14 cellular contexts compared by ENCODE assay signal in the genomic region with DNA sequence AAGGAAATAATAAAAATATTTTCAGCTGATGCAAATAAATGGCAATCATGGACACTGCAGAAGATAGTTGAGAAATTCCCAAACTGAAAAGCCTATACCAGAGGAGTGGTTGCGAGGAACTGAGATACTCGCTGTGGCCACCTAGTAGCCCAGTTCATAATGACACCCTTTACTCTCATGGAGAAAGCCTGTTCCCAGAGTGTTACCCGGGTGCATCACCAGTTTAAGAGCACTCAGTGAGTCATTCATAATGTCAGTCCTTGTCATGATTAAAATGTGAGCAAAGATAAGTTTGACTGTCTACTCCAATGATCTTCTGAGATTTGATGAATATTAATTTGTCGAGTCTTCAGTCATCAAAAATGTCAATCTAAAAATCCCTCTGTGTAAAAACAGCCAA.
DNase-seq lines count a peak whose midpoint lies in the region; ATAC-seq, FAIRE-seq and TF ChIP-seq lines count a peak whose summit lies in the region.
"Had no signal": no experiment of that assay in that cellular context is flagged by ENCODE, and none has a peak within 500 bp of the region (broad histone marks: within the 10 kb centered on the region; RNA-seq: fewer than 3 reads in every experiment).

No MANE protein-coding gene starts in this region.

- H3K4me3 ChIP-seq in keratinocyte (ENCODE audit: control insufficient read depth in 2 of 3, extremely low read depth in 1 of 3, insufficient read depth in 2 of 3, low read depth in 1 of 3, low read length in 3 of 3) (no peak overlapping the region), colonic mucosa (no peak overlapping the region)

- no peak for TF ChIP-seq CTCF in Calu3 (IDR thresholded peaks at IDR 0.05; ENCODE audit: unreplicated experiment)
- TF ChIP-seq CTCF in keratinocyte (optimal IDR thresholded peaks at IDR 0.05 in 1 of 3, IDR thresholded peaks at IDR 0.05 in 1 of 3, conservative IDR thresholded peaks at IDR 0.05 in 1 of 3; ENCODE audit: extremely low read depth in 1 of 3, insufficient read depth in 2 of 3, low read length in 3 of 3): peak in 2 of 3 experiments; percentile 3 to 40
- no peak for TF ChIP-seq CTCF in colonic mucosa (IDR thresholded peaks at IDR 0.05)

- H3K27me3 ChIP-seq in keratinocyte (ENCODE audit: control insufficient read depth, extremely low read depth, insufficient read depth, low read length) (no peaks in the 10 kb centered on the region), colonic mucosa (no peaks in the 10 kb centered on the region)

- DNase-seq in Calu3: peak; percentile 12
- DNase-seq in HTR-8/SVneo (ENCODE audit: insufficient read length, low spot score): peak; percentile 6
- DNase-seq in SK-N-DZ (ENCODE audit: low spot score): peak; percentile 41
- no peak for DNase-seq in keratinocyte (ENCODE audit: low read depth, low spot score)
- DNase-seq in NCI-H2196 treated with DMSO at 0.1 percent for 48 hours (lab: John Stamatoyannopoulos, UW; ENCODE audit: unreplicated experiment): no peak
- no peak for DNase-seq in colonic mucosa
- no peak for DNase-seq in kidney glomerular epithelial cell (lab: John Stamatoyannopoulos, UW)
- DNase-seq: activated gamma-delta T cell; CD4-positive, CD25-positive, alpha-beta regulatory T cell; midbrain; NCI-H1930; retina; SHP77 treated with DMSO at 0.1 percent for 48 hours had no signal

- H3K27ac Mint-ChIP-seq in Calu3 (ENCODE audit: unreplicated experiment): no peak overlapping the region
- H3K27ac Mint-ChIP-seq: CD4-positive, CD25-positive, alpha-beta regulatory T cell had no signal

- peaks cover 7% of the 10 kb centered on the region for H3K9me3 Mint-ChIP-seq in Calu3 (ENCODE audit: low read depth, unreplicated experiment)

- no peak overlapping the region for H3K4me2 ChIP-seq in keratinocyte (ENCODE audit: control insufficient read depth, extremely low read depth, insufficient read depth, low read depth, low read length)

- H3K36me3 Mint-ChIP-seq in Calu3 (ENCODE audit: insufficient read depth, unreplicated experiment): no peaks in the 10 kb centered on the region
- H3K36me3 Mint-ChIP-seq: CD4-positive, CD25-positive, alpha-beta regulatory T cell had no signal

- CTCF ChIA-PET in Calu3 (lab: Charles Lee): no interaction called here

- no peaks in the 10 kb centered on the region for H3K27me3 Mint-ChIP-seq in Calu3 (ENCODE audit: unreplicated experiment)
- H3K27me3 Mint-ChIP-seq: CD4-positive, CD25-positive, alpha-beta regulatory T cell had no signal

- dilution Hi-C loops in keratinocyte (cut with MboI; ENCODE audit: extremely low pct_ligation_motif_present, low sequenced_read_pairs): no loop called here

- TF ChIP-seq POLR2A in GM18505 (IDR thresholded peaks at IDR 0.05; ENCODE audit: borderline replicate concordance, extremely low read depth, insufficient read depth, insufficient read length): no peak

- no peaks in the 10 kb centered on the region for H3K36me3 ChIP-seq in keratinocyte (ENCODE audit: control insufficient read depth in 2 of 2, extremely low read depth in 1 of 2, insufficient read depth in 2 of 2, low read length in 2 of 2)
- H3K36me3 ChIP-seq in colonic mucosa: no peaks in the 10 kb centered on the region

- BruUV-seq in Calu3 (replicated peaks; lab: Mats Ljungman, UMichigan): no TSS peak

- intact Hi-C loops in Calu3 (cut with micrococcal nuclease; ENCODE audit: unreplicated experiment): no loop called here
- intact Hi-C loops in colonic mucosa (cut with DNase I): no loop called here

- ATAC-seq in GM18505 (IDR thresholded peaks at IDR 0.05; ENCODE audit: unreplicated experiment): no peak

- H3K4me1 ChIP-seq in keratinocyte (ENCODE audit: control insufficient read depth, extremely low read depth, insufficient read depth, low read length) (no peaks in the 10 kb centered on the region), colonic mucosa (no peaks in the 10 kb centered on the region)

- FAIRE-seq in HTR-8/SVneo (lab: Jason Lieb, UNC): no peak
- FAIRE-seq in keratinocyte (lab: Jason Lieb, UNC): no peak

- H3K9me1 ChIP-seq in keratinocyte (ENCODE audit: control insufficient read depth, extremely low read depth, insufficient read depth, low read length): no peaks in the 10 kb centered on the region

- no peak overlapping the region for H3K4me3 Mint-ChIP-seq in Calu3 (ENCODE audit: low read depth, unreplicated experiment)
- H3K4me3 Mint-ChIP-seq: CD4-positive, CD25-positive, alpha-beta regulatory T cell had no signal

- H3K9ac ChIP-seq in keratinocyte (ENCODE audit: control insufficient read depth, extremely low read depth, insufficient read depth, low read length): no peak overlapping the region
- H3K9ac ChIP-seq in colonic mucosa (ENCODE audit: low read depth in 2 of 2, low read length in 2 of 2): no peak overlapping the region

- H3K4me1 Mint-ChIP-seq in Calu3 (ENCODE audit: low read depth, unreplicated experiment): no peaks in the 10 kb centered on the region
- H3K4me1 Mint-ChIP-seq: CD4-positive, CD25-positive, alpha-beta regulatory T cell had no signal

- H2AFZ ChIP-seq in keratinocyte (ENCODE audit: control insufficient read depth, low read length): no peak overlapping the region

- H3K27ac ChIP-seq in keratinocyte (ENCODE audit: control insufficient read depth, insufficient read depth, low read length): no peak overlapping the region
- H3K27ac ChIP-seq in colonic mucosa: no peak overlapping the region

- no peaks in the 10 kb centered on the region for H3K79me2 ChIP-seq in keratinocyte (ENCODE audit: control insufficient read depth, insufficient read depth, low read length)

- no peaks in the 10 kb centered on the region for H4K20me1 ChIP-seq in keratinocyte (ENCODE audit: control insufficient read depth, extremely low read depth, insufficient read depth, low read length)

- no peaks in the 10 kb centered on the region for H3K9me3 ChIP-seq in keratinocyte (ENCODE audit: control insufficient read depth, low read depth, low read length)
- H3K9me3 ChIP-seq in colonic mucosa: no peaks in the 10 kb centered on the region

Comparison
In these comparisons a context has a peak if more than half of its experiments do, and no peak if none do; other contexts are left out.
1. DNase-seq: peak in Calu3 (single experiment), HTR-8/SVneo (single experiment) and SK-N-DZ (single experiment); none in keratinocyte (single experiment), NCI-H2196 treated with DMSO at 0.1 percent for 48 hours (single experiment), colonic mucosa (single experiment) and kidney glomerular epithelial cell (single experiment).
2. CTCF ChIP-seq: peak in keratinocyte (2 of 3); none in Calu3 (single experiment) and colonic mucosa (single experiment).